ENCODE assay signal across 9 cellular contexts in the genomic region with DNA sequence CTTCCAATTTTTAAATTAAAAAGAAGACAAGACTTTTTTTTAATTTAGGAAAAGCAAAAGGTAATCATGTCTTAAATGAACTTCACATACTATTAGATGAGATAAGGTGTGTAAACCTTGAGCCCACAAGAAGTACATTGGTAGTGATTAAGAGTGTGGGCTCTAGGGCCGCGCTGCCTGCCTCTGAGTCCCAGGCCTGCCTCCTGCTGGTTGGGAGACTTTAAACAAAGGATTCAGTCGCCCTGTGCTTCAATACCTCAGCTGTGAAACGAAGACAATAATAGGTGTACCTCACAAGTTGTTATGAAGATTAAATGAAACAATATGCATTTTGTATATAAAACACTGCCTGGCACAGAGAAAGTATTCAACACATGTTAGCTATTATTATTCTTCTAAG.
DNase-seq lines count a peak whose midpoint lies in the region; ATAC-seq, FAIRE-seq and TF ChIP-seq lines count a peak whose summit lies in the region.
"Had no signal": no experiment of that assay in that cellular context is flagged by ENCODE, and none has a peak within 500 bp of the region (broad histone marks: within the 10 kb centered on the region; RNA-seq: fewer than 3 reads in every experiment).

No MANE protein-coding gene starts in this region.

- ATAC-seq in GM21381 (IDR thresholded peaks at IDR 0.05; ENCODE audit: unreplicated experiment) = no peak

- peak overlapping the region; percentile 91 for H3K27ac ChIP-seq in SJSA1
- H3K27ac ChIP-seq in stomach = peak overlapping the region in 4 of 5 donors; percentile 65 to 93 (median 84)
- H3K27ac ChIP-seq: neutrophil had no signal

- DNase-seq in H7 = peak; percentile 38
- DNase-seq in SJSA1 (ENCODE audit: low read depth in 1 of 2, low spot score in 2 of 2) = no peak
- DNase-seq in foreskin fibroblast = no peak
- DNase-seq in stomach = no peak
- no peak for DNase-seq in ureter (ENCODE audit: low spot score)
- DNase-seq in H54 (ENCODE audit: insufficient read length, low spot score) = no peak
- DNase-seq: NCI-H2227 treated with DMSO at 0.1 percent for 48 hours had no signal

- H3K36me3 ChIP-seq in H7 (replicated peaks; ENCODE audit: control insufficient read depth, insufficient read depth, low read length) (no peaks in the 10 kb centered on the region), SJSA1 (no peaks in the 10 kb centered on the region), stomach (peaks cover 0 to 4% (median 0%) of the 10 kb centered on the region in 4 donors)
- H3K36me3 ChIP-seq: neutrophil had no signal

- 42 to 59% (median 51%) methylated on average over 4 of the region's 4 CpGs for WGBS in stomach, 5 donors

- H3K4me1 ChIP-seq in SJSA1 (replicated peaks) = peaks cover 62% of the 10 kb centered on the region
- H3K4me1 ChIP-seq in stomach = peaks cover 8 to 61% (median 43%) of the 10 kb centered on the region in 4 donors

- no peak for TF ChIP-seq POLR2A in stomach (IDR thresholded peaks at IDR 0.05)
- TF ChIP-seq POLR2A in H54 (IDR thresholded peaks at IDR 0.05; ENCODE audit: low read depth, low read length) = no peak

- TF ChIP-seq CTCF in foreskin fibroblast (IDR thresholded peaks at IDR 0.05; ENCODE audit: low read depth, low read length) = peak; percentile 21
- no peak for TF ChIP-seq CTCF in stomach (IDR thresholded peaks at IDR 0.05)

- H3K27me3 ChIP-seq in H7 (ENCODE audit: control insufficient read depth, insufficient read depth, low read length) (no peaks in the 10 kb centered on the region), SJSA1 (replicated peaks) (no peaks in the 10 kb centered on the region), stomach (no peaks in the 10 kb centered on the region)
- H3K27me3 ChIP-seq: neutrophil had no signal

- no peak overlapping the region for H3K4me3 ChIP-seq in H7 (ENCODE audit: insufficient read depth, low read depth, low read length)
- no peak overlapping the region for H3K4me3 ChIP-seq in SJSA1
- H3K4me3 ChIP-seq in foreskin fibroblast (ENCODE audit: low read depth in 1 of 2, low read length in 2 of 2) = no peak overlapping the region
- H3K4me3 ChIP-seq in stomach = no peak overlapping the region

- H3K9me3 ChIP-seq in SJSA1 (replicated peaks) (no peaks in the 10 kb centered on the region), stomach (no peaks in the 10 kb centered on the region)
- H3K9me3 ChIP-seq: neutrophil had no signal

- intact Hi-C loops in stomach (cut with DNase I; ENCODE audit: low total_unique reads) = loop anchor here (10.0 kb wide), 1 partner anchor 245 kb away; no protein-coding TSS in a partner anchor

- no peak for TF ChIP-seq EP300 in stomach (IDR thresholded peaks at IDR 0.05)

- no peak for FAIRE-seq in H54 (lab: Jason Lieb, UNC)
